Comparison of ENCODE assay signal across 8 cellular contexts in the genomic region with DNA sequence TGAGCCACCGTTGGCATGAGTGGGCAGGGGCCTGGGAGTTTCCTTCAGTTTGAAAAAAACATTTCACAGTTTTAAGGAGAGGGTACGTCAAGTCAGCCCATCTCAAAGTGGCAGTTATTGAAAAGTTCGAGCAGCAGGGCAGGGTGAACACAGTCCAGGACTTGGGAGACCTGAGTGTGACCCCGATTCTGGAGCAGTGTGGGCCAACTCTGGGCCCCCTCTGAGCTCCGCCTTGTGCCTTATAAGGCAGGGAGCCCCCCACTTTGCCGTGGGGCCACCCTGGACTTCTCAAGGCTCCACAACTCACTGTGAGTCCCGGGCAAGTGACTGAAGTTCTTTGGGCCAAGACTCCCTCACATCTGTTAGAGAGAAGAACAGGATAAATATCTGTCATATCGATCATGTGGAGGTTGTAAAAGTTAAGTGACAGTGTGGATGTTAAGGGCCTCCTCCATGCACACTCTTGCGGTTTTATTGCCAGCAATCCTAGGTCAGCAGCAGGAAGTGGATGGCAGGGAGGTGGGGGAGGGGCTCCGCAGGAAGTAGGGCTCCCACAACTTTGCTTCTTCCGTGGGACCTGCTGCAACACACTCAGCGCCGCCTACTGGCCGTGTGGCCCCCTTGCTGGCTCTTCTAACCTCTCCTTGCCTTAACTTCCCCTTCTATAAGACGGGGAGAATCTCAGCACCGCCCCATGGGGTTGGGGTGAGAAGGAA. TPM values are rescaled to one million over a fixed set of nuclear protein-coding genes. Genes with fewer than 3 reads are reported as not detected.
DNase-seq lines count a peak whose midpoint lies in the region; ATAC-seq and TF ChIP-seq lines count a peak whose summit lies in the region.

No MANE protein-coding gene starts in this region.

- H4K20me1 ChIP-seq in OCI-LY3 (ENCODE audit: insufficient read depth, low read length): no peaks in the 10 kb centered on the region

- H3K27ac ChIP-seq in OCI-LY3 (ENCODE audit: low read length): no peak overlapping the region
- H3K27ac ChIP-seq in skin epidermis: peak overlapping the region in 13 of 21 experiments; percentile 2 to 70 (median 29)

- H3K4me3 ChIP-seq in OCI-LY3 (ENCODE audit: low read length) (no peak overlapping the region), skin epidermis (no peak overlapping the region)

- no peaks in the 10 kb centered on the region for H3K4me1 ChIP-seq in OCI-LY3 (ENCODE audit: low read length)

- H3K27me3 ChIP-seq in OCI-LY3 (ENCODE audit: low read depth, low read length): peaks cover 2% of the 10 kb centered on the region; the same call in 1 of the 2 replicates

- no peaks in the 10 kb centered on the region for H3K79me2 ChIP-seq in OCI-LY3 (ENCODE audit: low read length)

- H3K4me2 ChIP-seq in OCI-LY3 (ENCODE audit: low read length): peak overlapping the region; percentile 9; the same call in 1 of the 2 replicates

- peak overlapping the region; percentile 74; the same call in 1 of the 2 replicates for H2AFZ ChIP-seq in OCI-LY3 (ENCODE audit: low read depth, low read length)

- no peaks in the 10 kb centered on the region for H3K36me3 ChIP-seq in OCI-LY3 (replicated peaks; ENCODE audit: low read depth, low read length)

- DNase-seq in NCI-H345 (lab: John Stamatoyannopoulos, UW): peak; percentile 16
- DNase-seq in NCI-H345 treated with DMSO at 0.1 percent for 48 hours (lab: John Stamatoyannopoulos, UW; ENCODE audit: unreplicated experiment): no peak
- DNase-seq in activated T-cell treated with anti-CD3 and anti-CD28 coated beads for 48 hours (ENCODE audit: low read depth): peak; percentile 75
- DNase-seq in Right ventricle myocardium superior: peak; percentile 92

- TF ChIP-seq CTCF in OCI-LY3 (IDR thresholded peaks at IDR 0.05; ENCODE audit: low read depth, low read length): peak; percentile 55

- intact Hi-C loops in Right ventricle myocardium superior (cut with DNase I): no loop called here

- no peaks in the 10 kb centered on the region for H3K9me3 ChIP-seq in OCI-LY3 (ENCODE audit: insufficient read depth, low read length)

- ATAC-seq in Right ventricle myocardium superior (ENCODE audit: poor library complexity): peak; percentile 48
- ATAC-seq in HG02885 (IDR thresholded peaks at IDR 0.05; ENCODE audit: poor library complexity, unreplicated experiment): no peak
- ATAC-seq in HG02884 (IDR thresholded peaks at IDR 0.05; ENCODE audit: unreplicated experiment): no peak

- no peak overlapping the region for H3K9ac ChIP-seq in OCI-LY3 (ENCODE audit: low read length)

RNA-seq across cellular contexts. Expression of a gene that starts 38.4 kb away (rescaled TPM):
- total RNA-seq in Right ventricle myocardium superior: 41.2 TPM
